Comparison of ENCODE assay signal across 12 cellular contexts in the genomic region with DNA sequence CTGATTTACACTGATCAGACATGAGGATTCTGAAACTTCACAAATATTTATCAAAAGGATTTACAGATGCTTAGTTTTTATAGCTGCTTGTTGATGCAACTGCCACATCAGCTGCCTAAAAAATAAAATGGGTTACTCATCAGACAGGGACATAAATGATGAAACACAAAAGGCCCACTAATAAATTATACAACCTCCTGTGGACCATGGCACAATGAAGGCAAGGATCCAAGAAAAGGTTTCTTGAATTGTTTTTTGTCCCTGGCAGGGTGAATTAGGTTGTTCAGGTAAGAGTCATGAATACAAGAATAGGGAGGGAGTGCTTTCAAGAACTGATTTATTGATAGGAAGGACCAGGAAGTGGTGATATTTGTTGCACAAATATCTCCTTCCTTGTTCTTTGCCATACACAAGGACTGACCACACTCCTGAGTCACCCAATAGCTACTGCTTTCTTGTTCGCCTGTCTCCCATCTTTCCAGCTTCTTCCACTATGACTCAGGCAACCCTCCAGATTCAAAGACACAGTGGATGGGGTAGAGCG.
A peak's percentile ranks its signal among the peaks of the same experiment; 100 is the strongest.
DNase-seq lines count a peak whose midpoint lies in the region; ATAC-seq lines count a peak whose summit lies in the region.
"Had no signal": no experiment of that assay in that cellular context is flagged by ENCODE, and none has a peak within 500 bp of the region (broad histone marks: within the 10 kb centered on the region; RNA-seq: fewer than 3 reads in every experiment).

No MANE protein-coding gene starts in this region.

- no peak for ATAC-seq in HG03159 (IDR thresholded peaks at IDR 0.05; ENCODE audit: unreplicated experiment)
- ATAC-seq in HG03175 (IDR thresholded peaks at IDR 0.05; ENCODE audit: unreplicated experiment) = no peak
- ATAC-seq: GM23338 had no signal

- DNase-seq in AG08395 (ENCODE audit: low spot score) (peak; percentile 92), LoVo (ENCODE audit: low spot score) (peak; percentile 83), astrocyte of the hippocampus (ENCODE audit: low read depth, low spot score) (peak; percentile 84), kidney tubule cell (ENCODE audit: low spot score) (peak; percentile 98), GM19240 (ENCODE audit: insufficient read length, low spot score) (no peak), cerebellar nuclear complex (lab: John Stamatoyannopoulos, UW) (no peak)
- DNase-seq: activated gamma-delta T cell; CD4-positive, alpha-beta T cell; WERI-Rb-1 had no signal

Comparison
In these comparisons a context has a peak if more than half of its experiments do, and no peak if none do; other contexts are left out.
1. DNase-seq: peak in AG08395 (single experiment), LoVo (single experiment), astrocyte of the hippocampus (single experiment) and kidney tubule cell (single experiment); none in GM19240 (single experiment) and cerebellar nuclear complex (0 of 2).